ENCODE assay signal across 9 cellular contexts in genomic region chr12:1797011-1797901, GRCh38. TPM values are rescaled to one million over a fixed set of nuclear protein-coding genes. Genes with fewer than 3 reads are reported as not detected.
DNase-seq lines count a peak whose midpoint lies in the region; ATAC-seq and TF ChIP-seq lines count a peak whose summit lies in the region.
"Had no signal": no experiment of that assay in that cellular context is flagged by ENCODE, and none has a peak within 500 bp of the region (broad histone marks: within the 10 kb centered on the region; RNA-seq: fewer than 3 reads in every experiment).

No MANE protein-coding gene starts in this region.

- no peak overlapping the region for H3K27ac ChIP-seq in SK-N-SH (ENCODE audit: low read depth in 2 of 2, low read length in 1 of 2)
- H3K27ac ChIP-seq in OCI-LY7 (ENCODE audit: low read depth, low read length, poor library complexity, severe bottlenecking): no peak overlapping the region

- TF ChIP-seq RAD21 in SK-N-SH (IDR thresholded peaks at IDR 0.05; ENCODE audit: low read length): no peak

- POLR2A ChIA-PET in SK-N-SH (lab: Yijun Ruan, JAX) (interaction anchor here (0.6 kb wide), 1 partner anchor 41 kb away, joined by 3 read pairs; no protein-coding TSS in a partner anchor), OCI-LY7 (lab: Charles Lee) (no interaction called here)

- CTCF ChIA-PET in SK-N-SH (lab: Yijun Ruan, JAX): interaction anchor here (1.0 to 17.5 kb wide), 6 partner anchors 21 to 164 kb away, joined by 3 to 349 read pairs (median 3); partner anchors contain the start of gene WNT5B
- CTCF ChIA-PET in OCI-LY7 (lab: Charles Lee; ENCODE audit: unreplicated experiment): no interaction called here

- no peak for TF ChIP-seq EP300 in SK-N-SH (IDR thresholded peaks at IDR 0.05; ENCODE audit: borderline replicate concordance in 1 of 2, low read depth in 1 of 2, low read length in 1 of 2)

- H3F3A ChIP-seq in SK-N-SH (replicated peaks; ENCODE audit: insufficient read depth): no peaks in the 10 kb centered on the region

- peaks cover 0 to 36% of the 10 kb centered on the region in 2 experiments; a peak in 1 of 4 replicates for H3K4me1 ChIP-seq in SK-N-SH (ENCODE audit: control insufficient read depth in 1 of 2, insufficient read depth in 2 of 2, low read depth in 1 of 2, low read length in 1 of 2)
- peaks cover 22% of the 10 kb centered on the region for H3K4me1 ChIP-seq in OCI-LY7 (ENCODE audit: insufficient read depth, low read length, poor library complexity, severe bottlenecking)
- H3K4me1 ChIP-seq in adipocyte (ENCODE audit: control insufficient read depth, insufficient read depth, low read length): peaks cover 27% of the 10 kb centered on the region

- H4K20me1 ChIP-seq in SK-N-SH (ENCODE audit: insufficient read depth) (no peaks in the 10 kb centered on the region), OCI-LY7 (ENCODE audit: insufficient read depth, low read length) (no peaks in the 10 kb centered on the region)

- no peak overlapping the region for H3K9ac ChIP-seq in SK-N-SH
- H3K9ac ChIP-seq in adipocyte (ENCODE audit: low read length): peak overlapping the region; percentile 80

- WGBS in SK-N-SH (ENCODE audit: low lambda C conversion rate): 95% methylated on average over 23 of the region's 71 CpGs

- H3K36me3 ChIP-seq in SK-N-SH (replicated peaks in 1 of 2; ENCODE audit: control insufficient read depth in 1 of 2, insufficient read depth in 2 of 2, low read length in 1 of 2) (no peaks in the 10 kb centered on the region), OCI-LY7 (ENCODE audit: insufficient read depth, low read length) (no peaks in the 10 kb centered on the region), adipocyte (ENCODE audit: control insufficient read depth, insufficient read depth, low read length, severe bottlenecking) (no peaks in the 10 kb centered on the region), kidney epithelial cell (ENCODE audit: control insufficient read depth, insufficient read depth, low read length) (no peaks in the 10 kb centered on the region)

- H3K27me3 ChIP-seq in SK-N-SH (ENCODE audit: insufficient read depth) (no peaks in the 10 kb centered on the region), adipocyte (replicated peaks; ENCODE audit: control insufficient read depth, insufficient read depth, low read length) (no peaks in the 10 kb centered on the region), kidney epithelial cell (ENCODE audit: control insufficient read depth, insufficient read depth, low read length) (peaks cover 8% of the 10 kb centered on the region)

- H3K4me2 ChIP-seq in SK-N-SH (no peak overlapping the region), OCI-LY7 (ENCODE audit: low read length) (peak overlapping the region; percentile 86)

- intact Hi-C loops in OCI-LY7 (cut with micrococcal nuclease; ENCODE audit: unreplicated experiment): loop anchor here (2.0 to 10.0 kb wide), 3 partner anchors 238 to 786 kb away; no protein-coding TSS in a partner anchor

- H3K9me2 ChIP-seq in SK-N-SH (no peaks in the 10 kb centered on the region), OCI-LY7 (ENCODE audit: insufficient read depth, low read length) (no peaks in the 10 kb centered on the region)

- H3K79me2 ChIP-seq in SK-N-SH (ENCODE audit: insufficient read depth) (no peaks in the 10 kb centered on the region), OCI-LY7 (ENCODE audit: insufficient read depth, low read depth, low read length) (no peaks in the 10 kb centered on the region)

- BruUV-seq in OCI-LY7 (replicated peaks; lab: Mats Ljungman, UMichigan): no TSS peak

- DNase-seq in SK-N-SH (peak; percentile 33), OCI-LY7 (ENCODE audit: low spot score) (no peak), adipocyte (ENCODE audit: low read depth) (no peak), kidney epithelial cell (ENCODE audit: low read depth) (no peak), NCI-H2029 treated with DMSO at 0.1 percent for 48 hours (lab: John Stamatoyannopoulos, UW) (no peak)
- peak in 2 of 3 donors; percentile 16 to 46 for DNase-seq in stimulated activated CD4-positive, alpha-beta T cell treated with anti-CD3 and anti-CD28 coated beads, TNF-alpha, amount 100 ng/mL, for 1 hour (ENCODE audit: low read depth in 3 of 3, low spot score in 1 of 3)

- TF ChIP-seq CTCF in SK-N-SH (IDR thresholded peaks at IDR 0.05): no peak
- TF ChIP-seq CTCF in OCI-LY7 (conservative IDR thresholded peaks at IDR 0.05; ENCODE audit: low read length): no peak
- no peak for TF ChIP-seq CTCF in kidney epithelial cell (IDR thresholded peaks at IDR 0.05; ENCODE audit: insufficient read depth, low read length, poor library complexity, severe bottlenecking)

- H3K4me3 ChIP-seq in SK-N-SH (ENCODE audit: low read depth in 2 of 2, low read length in 1 of 2) (no peak overlapping the region), OCI-LY7 (ENCODE audit: low read depth, low read length, poor library complexity, severe bottlenecking) (peak overlapping the region; percentile 66), adipocyte (ENCODE audit: low read length) (peak overlapping the region; percentile 77), kidney epithelial cell (ENCODE audit: low read depth, low read length) (peak overlapping the region; percentile 30)

- H3K9me3 ChIP-seq in SK-N-SH (no peaks in the 10 kb centered on the region), OCI-LY7 (ENCODE audit: low read length) (no peaks in the 10 kb centered on the region), adipocyte (ENCODE audit: control insufficient read depth, low read length) (no peaks in the 10 kb centered on the region)

- ATAC-seq in SK-N-SH treated with all-trans-retinoic acid at 6 μM for 48 hours: no peak
- ATAC-seq in GM18519 (IDR thresholded peaks at IDR 0.05; ENCODE audit: low FRiP score, unreplicated experiment): no peak

- no peak overlapping the region for H2AFZ ChIP-seq in SK-N-SH (ENCODE audit: low read depth)
- H2AFZ ChIP-seq in OCI-LY7 (ENCODE audit: low read length): peak overlapping the region; percentile 92

TF ChIP-seq in SK-N-SH, 30 proteins besides CTCF, POLR2A, EP300 and RAD21:
- TF ChIP-seq FOXM1 (IDR thresholded peaks at IDR 0.05; ENCODE audit: low read depth): no peak
- TF ChIP-seq ELF1 (IDR thresholded peaks at IDR 0.05): no peak
- TF ChIP-seq GATA2 (CRISPR knock-in tag; IDR thresholded peaks at IDR 0.05): no peak
- TF ChIP-seq, protein P1, sequence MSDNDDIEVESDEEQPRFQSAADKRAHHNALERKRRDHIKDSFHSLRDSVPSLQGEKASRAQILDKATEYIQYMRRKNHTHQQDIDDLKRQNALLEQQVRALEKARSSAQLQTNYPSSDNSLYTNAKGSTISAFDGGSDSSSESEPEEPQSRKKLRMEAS (IDR thresholded peaks at IDR 0.05; ENCODE audit: low read depth): no peak
- no peak for TF ChIP-seq MEF2A (IDR thresholded peaks at IDR 0.05; ENCODE audit: borderline replicate concordance, low read depth)
- TF ChIP-seq, protein P2, sequence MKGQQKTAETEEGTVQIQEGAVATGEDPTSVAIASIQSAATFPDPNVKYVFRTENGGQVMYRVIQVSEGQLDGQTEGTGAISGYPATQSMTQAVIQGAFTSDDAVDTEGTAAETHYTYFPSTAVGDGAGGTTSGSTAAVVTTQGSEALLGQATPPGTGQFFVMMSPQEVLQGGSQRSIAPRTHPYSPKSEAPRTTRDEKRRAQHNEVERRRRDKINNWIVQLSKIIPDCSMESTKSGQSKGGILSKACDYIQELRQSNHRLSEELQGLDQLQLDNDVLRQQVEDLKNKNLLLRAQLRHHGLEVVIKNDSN (IDR thresholded peaks at IDR 0.05; ENCODE audit: borderline replicate concordance, low read depth): no peak
- no peak for TF ChIP-seq PBX3 (IDR thresholded peaks at IDR 0.05)
TF ChIP-seq in SK-N-SH: peak in this region for 0.

TF ChIP-seq in SK-N-SH treated with all-trans-retinoic acid at 6 μM for 48 hours, 23 proteins besides CTCF, POLR2A, EP300 and RAD21:
- TF ChIP-seq, protein P3, sequence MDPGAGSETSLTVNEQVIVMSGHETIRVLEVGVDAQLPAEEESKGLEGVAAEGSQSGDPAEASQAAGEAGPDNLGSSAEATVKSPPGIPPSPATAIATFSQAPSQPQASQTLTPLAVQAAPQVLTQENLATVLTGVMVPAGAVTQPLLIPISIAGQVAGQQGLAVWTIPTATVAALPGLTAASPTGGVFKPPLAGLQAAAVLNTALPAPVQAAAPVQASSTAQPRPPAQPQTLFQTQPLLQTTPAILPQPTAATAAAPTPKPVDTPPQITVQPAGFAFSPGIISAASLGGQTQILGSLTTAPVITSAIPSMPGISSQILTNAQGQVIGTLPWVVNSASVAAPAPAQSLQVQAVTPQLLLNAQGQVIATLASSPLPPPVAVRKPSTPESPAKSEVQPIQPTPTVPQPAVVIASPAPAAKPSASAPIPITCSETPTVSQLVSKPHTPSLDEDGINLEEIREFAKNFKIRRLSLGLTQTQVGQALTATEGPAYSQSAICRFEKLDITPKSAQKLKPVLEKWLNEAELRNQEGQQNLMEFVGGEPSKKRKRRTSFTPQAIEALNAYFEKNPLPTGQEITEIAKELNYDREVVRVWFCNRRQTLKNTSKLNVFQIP (CRISPR knock-in tag; IDR thresholded peaks at IDR 0.05; ENCODE audit: borderline replicate concordance, low read depth): no peak
- TF ChIP-seq ZC3H10 (CRISPR knock-in tag; IDR thresholded peaks at IDR 0.05) (no peak), GLIS3 (CRISPR knock-in tag; IDR thresholded peaks at IDR 0.05) (no peak), OSR1 (CRISPR knock-in tag; IDR thresholded peaks at IDR 0.05) (no peak)
- TF ChIP-seq, protein P4, sequence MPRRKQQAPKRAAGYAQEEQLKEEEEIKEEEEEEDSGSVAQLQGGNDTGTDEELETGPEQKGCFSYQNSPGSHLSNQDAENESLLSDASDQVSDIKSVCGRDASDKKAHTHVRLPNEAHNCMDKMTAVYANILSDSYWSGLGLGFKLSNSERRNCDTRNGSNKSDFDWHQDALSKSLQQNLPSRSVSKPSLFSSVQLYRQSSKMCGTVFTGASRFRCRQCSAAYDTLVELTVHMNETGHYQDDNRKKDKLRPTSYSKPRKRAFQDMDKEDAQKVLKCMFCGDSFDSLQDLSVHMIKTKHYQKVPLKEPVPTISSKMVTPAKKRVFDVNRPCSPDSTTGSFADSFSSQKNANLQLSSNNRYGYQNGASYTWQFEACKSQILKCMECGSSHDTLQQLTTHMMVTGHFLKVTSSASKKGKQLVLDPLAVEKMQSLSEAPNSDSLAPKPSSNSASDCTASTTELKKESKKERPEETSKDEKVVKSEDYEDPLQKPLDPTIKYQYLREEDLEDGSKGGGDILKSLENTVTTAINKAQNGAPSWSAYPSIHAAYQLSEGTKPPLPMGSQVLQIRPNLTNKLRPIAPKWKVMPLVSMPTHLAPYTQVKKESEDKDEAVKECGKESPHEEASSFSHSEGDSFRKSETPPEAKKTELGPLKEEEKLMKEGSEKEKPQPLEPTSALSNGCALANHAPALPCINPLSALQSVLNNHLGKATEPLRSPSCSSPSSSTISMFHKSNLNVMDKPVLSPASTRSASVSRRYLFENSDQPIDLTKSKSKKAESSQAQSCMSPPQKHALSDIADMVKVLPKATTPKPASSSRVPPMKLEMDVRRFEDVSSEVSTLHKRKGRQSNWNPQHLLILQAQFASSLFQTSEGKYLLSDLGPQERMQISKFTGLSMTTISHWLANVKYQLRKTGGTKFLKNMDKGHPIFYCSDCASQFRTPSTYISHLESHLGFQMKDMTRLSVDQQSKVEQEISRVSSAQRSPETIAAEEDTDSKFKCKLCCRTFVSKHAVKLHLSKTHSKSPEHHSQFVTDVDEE (CRISPR knock-in tag; IDR thresholded peaks at IDR 0.05): no peak

RNA-seq across cellular contexts. Expression of gene LRTM2, which starts 23.1 kb away (rescaled TPM):
- not detected in 2 replicates for polyA plus RNA-seq in SK-N-SH (2012; rRNA removed)
- not detected in 2 replicates for polyA plus RNA-seq in SK-N-SH (2012; cell fraction: cytosol; rRNA removed)
- 0.07 TPM in 1 of 2 replicates, not detected in the other for polyA plus RNA-seq in SK-N-SH (2012; cell fraction: nucleus; rRNA removed)
- total RNA-seq in OCI-LY7 (2014; rRNA removed; shearing (Covaris generic)): not detected in 2 replicates
- total RNA-seq in OCI-LY7 (2022) (not detected in 2 replicates), kidney epithelial cell (not detected in 2 replicates)
- total RNA-seq: dermis microvascular lymphatic vessel endothelial cell had no signal

Comparison
In these comparisons a context has a peak if more than half of its experiments do, and no peak if none do; other contexts are left out.
1. DNase-seq: peak in SK-N-SH (single experiment) and stimulated activated CD4-positive, alpha-beta T cell treated with anti-CD3 and anti-CD28 coated beads, TNF-alpha, amount 100 ng/mL, for 1 hour (2 of 3); none in OCI-LY7 (single experiment), adipocyte (single experiment), kidney epithelial cell (single experiment) and NCI-H2029 treated with DMSO at 0.1 percent for 48 hours (single experiment).
2. H3K4me3 ChIP-seq: peak in OCI-LY7 (single experiment), adipocyte (single experiment) and kidney epithelial cell (single experiment); none in SK-N-SH (0 of 2).